11 cellular contexts compared by ENCODE assay signal in the genomic region with DNA sequence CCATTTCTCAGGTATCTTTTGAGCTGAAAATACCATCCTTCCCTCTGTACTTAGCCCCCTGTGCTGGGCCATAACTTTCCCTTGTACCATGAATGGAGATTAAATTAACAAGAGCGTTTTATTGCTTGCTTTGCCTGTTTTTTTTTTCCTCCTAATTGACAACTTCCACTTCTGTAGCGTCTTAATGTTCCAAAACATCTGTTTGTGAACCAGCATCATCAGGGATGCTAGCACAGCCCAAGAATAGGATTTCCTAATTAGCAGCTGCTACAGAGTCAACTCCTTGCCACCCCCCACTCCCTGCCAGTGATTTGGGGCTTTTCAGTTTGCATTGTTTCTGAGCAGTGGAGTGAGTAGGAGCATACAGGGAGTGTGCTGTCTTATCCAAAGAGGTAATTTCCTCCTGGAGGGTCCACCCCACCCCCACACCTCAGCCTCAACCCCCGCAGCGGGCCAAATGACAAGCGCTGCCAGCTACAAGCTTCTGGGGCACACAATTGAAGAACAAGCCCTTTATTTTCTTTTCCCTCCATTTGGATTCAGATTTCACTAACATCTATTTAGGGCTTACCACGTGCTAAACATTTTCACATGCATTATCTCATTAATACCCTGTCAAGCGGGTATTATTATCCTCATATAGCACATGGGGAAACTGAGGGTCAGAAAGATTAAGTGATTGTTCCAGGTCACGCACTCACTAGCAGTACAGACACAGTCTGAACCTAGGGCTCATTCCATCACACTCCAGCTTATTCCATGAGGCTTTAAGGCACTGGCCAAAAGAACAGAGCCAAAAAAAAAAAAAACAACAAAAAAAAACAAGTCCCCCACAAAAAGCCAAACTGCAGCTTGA. TPM values are rescaled to one million over a fixed set of nuclear protein-coding genes. Genes with fewer than 3 reads are reported as not detected.
DNase-seq lines count a peak whose midpoint lies in the region; ATAC-seq, FAIRE-seq and TF ChIP-seq lines count a peak whose summit lies in the region.
"Had no signal": no experiment of that assay in that cellular context is flagged by ENCODE, and none has a peak within 500 bp of the region (broad histone marks: within the 10 kb centered on the region; RNA-seq: fewer than 3 reads in every experiment).

No MANE protein-coding gene starts in this region.

- H3K27me3 Mint-ChIP-seq in nephron (ENCODE audit: low read depth) = no peaks in the 10 kb centered on the region
- H3K27me3 Mint-ChIP-seq: stimulated activated naive CD8-positive, alpha-beta T cell treated with anti-CD3 and anti-CD28 coated beads, Interleukin-15, amount 100 ng/mL, for 72 hours had no signal

- H3K4me3 ChIP-seq in gastroesophageal sphincter (no peak overlapping the region), upper lobe of right lung (no peak overlapping the region)
- H3K4me3 ChIP-seq: A549 had no signal

- peak overlapping the region in 1 of 3 experiments; percentile 21 for H3K4me3 Mint-ChIP-seq in nephron
- H3K4me3 Mint-ChIP-seq: stimulated activated naive CD8-positive, alpha-beta T cell treated with anti-CD3 and anti-CD28 coated beads, Interleukin-15, amount 100 ng/mL, for 72 hours had no signal

- no peaks in the 10 kb centered on the region for H3K9me3 ChIP-seq in gastroesophageal sphincter
- no peaks in the 10 kb centered on the region for H3K9me3 ChIP-seq in upper lobe of right lung

- peaks cover 7% of the 10 kb centered on the region for H3K9me3 Mint-ChIP-seq in nephron

- no peak for TF ChIP-seq EP300 in gastroesophageal sphincter (IDR thresholded peaks at IDR 0.05)

- intact Hi-C loops in upper lobe of right lung (cut with DNase I) = no loop called here

- WGBS in gastroesophageal sphincter (ENCODE audit: low coverage in 1 of 2), 2 donors = 49 to 51% methylated on average over 5 to 8 of the region's 8 CpGs

- TF ChIP-seq CTCF in gastroesophageal sphincter (IDR thresholded peaks at IDR 0.05) = no peak
- TF ChIP-seq CTCF in nephron (IDR thresholded peaks at IDR 0.05; ENCODE audit: unreplicated experiment in 3 of 3) = no peak
- no peak for TF ChIP-seq CTCF in upper lobe of right lung (IDR thresholded peaks at IDR 0.05)

- H3K27me3 ChIP-seq in gastroesophageal sphincter (no peaks in the 10 kb centered on the region), upper lobe of right lung (no peaks in the 10 kb centered on the region)

- peaks cover 5 to 72% (median 42%) of the 10 kb centered on the region in 3 donors for H3K4me1 ChIP-seq in gastroesophageal sphincter
- H3K4me1 ChIP-seq in upper lobe of right lung = peaks cover 57% of the 10 kb centered on the region
- H3K4me1 ChIP-seq: A549 had no signal

- H3K36me3 ChIP-seq in gastroesophageal sphincter (no peaks in the 10 kb centered on the region), upper lobe of right lung (no peaks in the 10 kb centered on the region)

- H3K27ac Mint-ChIP-seq in nephron = peak overlapping the region; percentile 62 to 89 (median 76)
- H3K27ac Mint-ChIP-seq: stimulated activated naive CD8-positive, alpha-beta T cell treated with anti-CD3 and anti-CD28 coated beads, Interleukin-15, amount 100 ng/mL, for 72 hours had no signal

- H3K27ac ChIP-seq in gastroesophageal sphincter (peak overlapping the region; percentile 57 to 88 (median 62)), upper lobe of right lung (peak overlapping the region; percentile 51)
- H3K27ac ChIP-seq: A549 had no signal

- TF ChIP-seq POLR2A in gastroesophageal sphincter (IDR thresholded peaks at IDR 0.05) = no peak

- peaks cover 9% of the 10 kb centered on the region for H3K36me3 Mint-ChIP-seq in nephron (ENCODE audit: low read depth)

- peaks cover 32% of the 10 kb centered on the region for H3K4me1 Mint-ChIP-seq in nephron

- ATAC-seq in gastroesophageal sphincter (no peak), upper lobe of right lung (no peak), GM19397 (IDR thresholded peaks at IDR 0.05; ENCODE audit: unreplicated experiment) (no peak)
- ATAC-seq: A549; stimulated activated naive CD8-positive, alpha-beta T cell treated with anti-CD3 and anti-CD28 coated beads, Interleukin-15, amount 100 ng/mL, for 72 hours had no signal

- peak; percentile 43 for DNase-seq in NCI-H146 (lab: John Stamatoyannopoulos, UW)
- no peak for DNase-seq in NCI-H146 treated with DMSO at 0.1 percent for 48 hours (lab: John Stamatoyannopoulos, UW; ENCODE audit: unreplicated experiment)
- no peak for DNase-seq in upper lobe of right lung
- no peak for DNase-seq in GM19239 (ENCODE audit: insufficient read length, low spot score)
- no peak for DNase-seq in activated naive CD4-positive, alpha-beta T cell treated with anti-CD3 and anti-CD28 coated beads, Interleukin-2, amount 50 U/mL, for 16 hours
- DNase-seq: stimulated activated naive CD8-positive, alpha-beta T cell treated with anti-CD3 and anti-CD28 coated beads, Interleukin-15, amount 100 ng/mL, for 72 hours had no signal

- no peak for FAIRE-seq in GM19239 (lab: Jason Lieb, UNC)
- FAIRE-seq: A549, bronchial epithelial cell had no signal

RNA-seq across cellular contexts. Expression of a gene that starts 16.5 kb away (rescaled TPM):
- total RNA-seq in gastroesophageal sphincter = 10 to 100 TPM; 55.9 to 85.5 (median 78.9) TPM
- total RNA-seq in upper lobe of right lung = 234 TPM
